Comparison of ENCODE assay signal across 1 cellular context in the genomic region with DNA sequence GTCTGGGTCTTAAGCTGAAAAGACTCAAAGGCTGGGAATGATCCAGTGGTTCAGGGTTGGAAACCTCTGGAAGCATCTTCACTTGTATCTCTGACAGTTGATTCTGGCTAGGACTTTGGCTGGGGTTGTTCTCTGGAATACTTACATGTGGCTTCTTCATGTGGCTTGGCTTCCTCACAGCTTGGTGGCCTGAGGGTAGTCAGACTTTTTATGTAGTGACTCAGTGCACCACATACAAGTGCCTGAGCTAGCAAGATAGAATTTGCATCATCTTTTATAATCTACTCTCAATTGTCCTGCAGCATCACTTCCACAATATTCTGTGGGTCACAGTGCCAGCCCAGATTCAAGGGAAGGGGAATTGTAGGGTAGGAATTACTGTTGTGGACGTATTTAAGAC.
TF ChIP-seq lines count a peak whose summit lies in the region.

No MANE protein-coding gene starts in this region.

TF ChIP-seq in K562, 482 proteins besides CTCF, POLR2A, EP300 and RAD21 (continued from another document):
- TF ChIP-seq ZNF134 (CRISPR knock-in tag; conservative IDR thresholded peaks at IDR 0.05) (no peak), CHD4 (IDR thresholded peaks at IDR 0.05; ENCODE audit: insufficient read depth, insufficient replicate concordance, low read depth, low read length, poor library complexity, severe bottlenecking) (no peak)
